Comparison of ENCODE assay signal across 1 cellular context in genomic region chr11:66337103-66337899, GRCh38.
TF ChIP-seq lines count a peak whose summit lies in the region.

No MANE protein-coding gene starts in this region.

TF ChIP-seq in GM23338, 12 proteins besides CTCF, POLR2A, EP300 and RAD21 (continued from another document):
- no peak for TF ChIP-seq ZNF462 (CRISPR knock-in tag; IDR thresholded peaks at IDR 0.05)
TF ChIP-seq in GM23338: peak in this region for 0.
